In genomic region chr22:41048345-41048744, GRCh38 we compare ENCODE assay signal across 8 cellular contexts. TPM values are rescaled to one million over a fixed set of nuclear protein-coding genes. Genes with fewer than 3 reads are reported as not detected.
DNase-seq lines count a peak whose midpoint lies in the region; TF ChIP-seq lines count a peak whose summit lies in the region.
"Not testable (repeated sequence)": the region's sequence is repeated elsewhere in the genome, so short reads cannot be mapped to it uniquely, and the experiment has no call there.

No MANE protein-coding gene starts in this region.

- H2AFZ ChIP-seq in GM23248 (peak overlapping the region; percentile 98), parathyroid adenoma (peak overlapping the region; percentile 60)

- H3K9me2 ChIP-seq in GM23248 (ENCODE audit: insufficient read depth): not testable (repeated sequence)

- intact Hi-C loops in adrenal gland (cut with DNase I); spleen (cut with DNase I; ENCODE audit: low total_unique reads): not testable (repeated sequence)

- not testable (repeated sequence) for TF ChIP-seq POLR2A in adrenal gland (IDR thresholded peaks at IDR 0.05); spleen (IDR thresholded peaks at IDR 0.05)

- H3K9ac ChIP-seq in GM23248: peak overlapping the region; percentile 41
- H3K9ac ChIP-seq in duodenal mucosa (ENCODE audit: low read depth in 1 of 2, low read length in 2 of 2); parathyroid adenoma: not testable (repeated sequence)

- TF ChIP-seq CTCF in adrenal gland (IDR thresholded peaks at IDR 0.05); cardiac muscle cell (IDR thresholded peaks at IDR 0.05; ENCODE audit: low read depth, low read length); parathyroid adenoma (IDR thresholded peaks at IDR 0.05); spleen (IDR thresholded peaks at IDR 0.05 in 8 of 11, conservative IDR thresholded peaks at IDR 0.05 in 3 of 11): not testable (repeated sequence)

- peak overlapping the region; percentile 56 for H3K4me2 ChIP-seq in GM23248 (ENCODE audit: unreplicated experiment)
- H3K4me2 ChIP-seq in parathyroid adenoma (ENCODE audit: low read length): peak overlapping the region; percentile 46

- peaks cover 21% of the 10 kb centered on the region for H3F3A ChIP-seq in GM23248 (ENCODE audit: insufficient read depth)

- WGBS in GM23248 (ENCODE audit: low coverage in 1 of 2, low lambda C conversion rate in 2 of 2, missing lambda C conversion rate in 2 of 2), 2 experiments: 90 to 92% methylated on average over 12 of the region's 12 CpGs
- 89 to 96% (median 92%) methylated on average over 12 of the region's 12 CpGs for whole genome bisulfite sequencing in adrenal gland, 4 donors
- 89 to 94% methylated on average over 11 to 12 of the region's 12 CpGs for WGBS in mesodermal cell (ENCODE audit: insufficient coverage in 2 of 2), 2 experiments
- WGBS in spleen, 5 donors: 82 to 93% (median 92%) methylated on average over 12 of the region's 12 CpGs
- WGBS in urinary bladder: 81% methylated on average over 12 of the region's 12 CpGs

- peak overlapping the region; percentile 0; the same call in 1 of the 2 replicates for H3K27ac ChIP-seq in GM23248
- H3K27ac ChIP-seq in adrenal gland: peak overlapping the region in 3 of 5 donors; percentile 53 to 75 (median 74)
- not testable (repeated sequence) for H3K27ac ChIP-seq in duodenal mucosa (ENCODE audit: low read depth, low read length); urinary bladder (ENCODE audit: low read depth)
- H3K27ac ChIP-seq in cardiac muscle cell: peak overlapping the region; percentile 56
- peak overlapping the region; percentile 76 for H3K27ac ChIP-seq in mesodermal cell (ENCODE audit: low read depth, low read length, severe bottlenecking)
- H3K27ac ChIP-seq in parathyroid adenoma: peak overlapping the region; percentile 3
- H3K27ac ChIP-seq in spleen: peak overlapping the region; percentile 29 to 67 (median 50)

- not testable (repeated sequence) for DNase-seq in GM23248; adrenal gland; cardiac muscle cell (ENCODE audit: low read depth in 1 of 2, low spot score in 1 of 2); spleen

- H3K4me1 ChIP-seq in GM23248 (ENCODE audit: insufficient read depth): peaks cover 11% of the 10 kb centered on the region
- peaks cover 0 to 13% of the 10 kb centered on the region in 2 donors for H3K4me1 ChIP-seq in adrenal gland (replicated peaks in 1 of 2)
- H3K4me1 ChIP-seq in duodenal mucosa (ENCODE audit: control insufficient read depth in 1 of 2, insufficient read depth in 2 of 2, low read length in 2 of 2); cardiac muscle cell (ENCODE audit: low read depth); parathyroid adenoma; urinary bladder (ENCODE audit: insufficient read depth): not testable (repeated sequence)
- H3K4me1 ChIP-seq in mesodermal cell (ENCODE audit: control insufficient read depth, insufficient read depth, low read length, poor library complexity, severe bottlenecking): peaks cover 12% of the 10 kb centered on the region
- H3K4me1 ChIP-seq in spleen: peaks cover 0 to 38% (median 12%) of the 10 kb centered on the region in 6 donors

- H3K27me3 ChIP-seq in GM23248 (replicated peaks; ENCODE audit: insufficient read depth); adrenal gland; duodenal mucosa (ENCODE audit: control insufficient read depth in 1 of 2, insufficient read depth in 2 of 2, low read length in 2 of 2); cardiac muscle cell; parathyroid adenoma (ENCODE audit: control insufficient read depth, insufficient read depth, low read length); spleen (replicated peaks in 1 of 7): not testable (repeated sequence)

- not testable (repeated sequence) for H3K79me2 ChIP-seq in GM23248 (ENCODE audit: insufficient read depth); parathyroid adenoma

- in situ Hi-C loops in GM23248 (cut with MboI): not testable (repeated sequence)

- peak overlapping the region; percentile 64 for H3K4me3 ChIP-seq in GM23248
- peak overlapping the region in 1 of 4 donors; percentile 35 for H3K4me3 ChIP-seq in adrenal gland
- peak overlapping the region; percentile 46 to 55 for H3K4me3 ChIP-seq in duodenal mucosa (ENCODE audit: low read depth in 1 of 2, low read length in 2 of 2)
- not testable (repeated sequence) for H3K4me3 ChIP-seq in cardiac muscle cell; mesodermal cell (ENCODE audit: extremely low read depth, insufficient read depth, low read length, poor library complexity, severe bottlenecking)
- H3K4me3 ChIP-seq in parathyroid adenoma (ENCODE audit: low read depth, low read length): peak overlapping the region; percentile 15
- peak overlapping the region in 3 of 8 donors; percentile 18 to 50 (median 27) for H3K4me3 ChIP-seq in spleen
- peak overlapping the region; percentile 3 for H3K4me3 ChIP-seq in urinary bladder (ENCODE audit: low read depth, low read length)

- not testable (repeated sequence) for H4K20me1 ChIP-seq in GM23248 (ENCODE audit: insufficient read depth)

- H3K9me3 ChIP-seq in GM23248 (ENCODE audit: low read depth); adrenal gland (replicated peaks in 1 of 3); duodenal mucosa (ENCODE audit: control insufficient read depth in 1 of 2, low read length in 2 of 2); cardiac muscle cell (ENCODE audit: low read depth); mesodermal cell (ENCODE audit: control insufficient read depth, low read length); parathyroid adenoma (ENCODE audit: control insufficient read depth, low read length); spleen: not testable (repeated sequence)

- H3K36me3 ChIP-seq in GM23248 (ENCODE audit: low read depth); adrenal gland (replicated peaks in 1 of 2); duodenal mucosa (ENCODE audit: control insufficient read depth in 1 of 2, insufficient read depth in 2 of 2, low read length in 2 of 2); cardiac muscle cell; mesodermal cell (ENCODE audit: control insufficient read depth, insufficient read depth, low read length); parathyroid adenoma (ENCODE audit: control insufficient read depth, insufficient read depth, low read length); spleen; urinary bladder (ENCODE audit: insufficient read depth): not testable (repeated sequence)

RNA-seq across cellular contexts. Expression of gene EP300, which starts 44.0 kb away (rescaled TPM):
- total RNA-seq in GM23248 (2014; rRNA removed; shearing (Covaris generic)): 18.8 and 23.4 TPM in 2 replicates
- polyA plus RNA-seq in GM23248 (2016; fragmentation: Nextera tagmentation; extraction: Ambion mirVana): 11.4 and 11.6 TPM in 2 replicates
- total RNA-seq in adrenal gland: 100 to 1,000 TPM in 1 of 8 donors, 10 to 100 TPM in 7; 49.5 to 161 (median 68.7) TPM
- 10 to 100 TPM in 2 of 3 donors, 1 to 10 TPM in 1; 7.0 to 28.4 (median 19.7) TPM for polyA plus RNA-seq in adrenal gland
- 47.0 and 60.1 TPM in 2 replicates for total RNA-seq in cardiac muscle cell
- polyA plus RNA-seq in cardiac muscle cell: 28.5 and 36.6 TPM in 2 replicates
- polyA plus RNA-seq in mesodermal cell (2013, experiment 1 of 2): 41.2 TPM
- polyA plus RNA-seq in mesodermal cell (2013, experiment 2 of 2): 36.2 TPM
- total RNA-seq in spleen: 100 to 1,000 TPM in 6 of 7 donors, 10 to 100 TPM in 1; 93.4 to 196 (median 124) TPM
- 10 to 100 TPM in 1 of 3 donors, 1 to 10 TPM in 2; 3.9 to 16.0 (median 4.9) TPM for polyA plus RNA-seq in spleen
- 104 TPM for total RNA-seq in urinary bladder
- polyA plus RNA-seq in urinary bladder: 24.0 TPM
